Comparison of ENCODE assay signal across 2 cellular contexts in the genomic region with DNA sequence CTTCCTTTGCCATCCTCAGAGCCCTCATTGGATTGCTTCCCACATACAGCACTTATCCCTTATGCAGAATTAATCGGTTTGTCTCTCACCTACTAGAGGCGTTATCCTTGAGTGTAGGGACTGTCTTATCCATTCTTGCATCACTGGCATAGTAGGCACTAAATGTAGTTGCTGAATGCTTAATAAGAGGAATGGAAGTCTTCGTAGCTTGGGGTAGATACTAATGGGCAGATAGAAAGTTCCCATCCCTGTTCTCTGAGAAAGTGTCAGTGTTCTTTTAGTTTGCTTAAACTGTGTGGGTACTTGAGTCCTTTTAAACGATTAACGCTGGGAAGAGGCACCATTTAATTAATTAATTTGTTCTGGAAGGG.
TF ChIP-seq lines count a peak whose summit lies in the region.

No MANE protein-coding gene starts in this region.

TF ChIP-seq in SK-N-SH, 30 proteins besides CTCF, POLR2A, EP300 and RAD21 (continued from another document):
- TF ChIP-seq, protein P1, sequence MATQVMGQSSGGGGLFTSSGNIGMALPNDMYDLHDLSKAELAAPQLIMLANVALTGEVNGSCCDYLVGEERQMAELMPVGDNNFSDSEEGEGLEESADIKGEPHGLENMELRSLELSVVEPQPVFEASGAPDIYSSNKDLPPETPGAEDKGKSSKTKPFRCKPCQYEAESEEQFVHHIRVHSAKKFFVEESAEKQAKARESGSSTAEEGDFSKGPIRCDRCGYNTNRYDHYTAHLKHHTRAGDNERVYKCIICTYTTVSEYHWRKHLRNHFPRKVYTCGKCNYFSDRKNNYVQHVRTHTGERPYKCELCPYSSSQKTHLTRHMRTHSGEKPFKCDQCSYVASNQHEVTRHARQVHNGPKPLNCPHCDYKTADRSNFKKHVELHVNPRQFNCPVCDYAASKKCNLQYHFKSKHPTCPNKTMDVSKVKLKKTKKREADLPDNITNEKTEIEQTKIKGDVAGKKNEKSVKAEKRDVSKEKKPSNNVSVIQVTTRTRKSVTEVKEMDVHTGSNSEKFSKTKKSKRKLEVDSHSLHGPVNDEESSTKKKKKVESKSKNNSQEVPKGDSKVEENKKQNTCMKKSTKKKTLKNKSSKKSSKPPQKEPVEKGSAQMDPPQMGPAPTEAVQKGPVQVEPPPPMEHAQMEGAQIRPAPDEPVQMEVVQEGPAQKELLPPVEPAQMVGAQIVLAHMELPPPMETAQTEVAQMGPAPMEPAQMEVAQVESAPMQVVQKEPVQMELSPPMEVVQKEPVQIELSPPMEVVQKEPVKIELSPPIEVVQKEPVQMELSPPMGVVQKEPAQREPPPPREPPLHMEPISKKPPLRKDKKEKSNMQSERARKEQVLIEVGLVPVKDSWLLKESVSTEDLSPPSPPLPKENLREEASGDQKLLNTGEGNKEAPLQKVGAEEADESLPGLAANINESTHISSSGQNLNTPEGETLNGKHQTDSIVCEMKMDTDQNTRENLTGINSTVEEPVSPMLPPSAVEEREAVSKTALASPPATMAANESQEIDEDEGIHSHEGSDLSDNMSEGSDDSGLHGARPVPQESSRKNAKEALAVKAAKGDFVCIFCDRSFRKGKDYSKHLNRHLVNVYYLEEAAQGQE (IDR thresholded peaks at IDR 0.05; ENCODE audit: low read depth, low read length) = no peak
- TF ChIP-seq FOXJ3 (CRISPR knock-in tag; IDR thresholded peaks at IDR 0.05) (no peak), RCOR1 (IDR thresholded peaks at IDR 0.05; ENCODE audit: low read length) (no peak), CHD2 (IDR thresholded peaks at IDR 0.05; ENCODE audit: low read length, partially characterized antibody) (no peak), SIN3A (IDR thresholded peaks at IDR 0.05; ENCODE audit: borderline replicate concordance, low read depth, low read length) (no peak), MAX (IDR thresholded peaks at IDR 0.05; ENCODE audit: low read depth) (no peak), TAF1 (IDR thresholded peaks at IDR 0.05; ENCODE audit: borderline replicate concordance, low read depth, low read length) (no peak), GATA2 (CRISPR knock-in tag; IDR thresholded peaks at IDR 0.05) (no peak), RXRA (IDR thresholded peaks at IDR 0.05; ENCODE audit: borderline replicate concordance, low read depth) (no peak), YY1 (IDR thresholded peaks at IDR 0.05; ENCODE audit: low read depth) (no peak), EZH2phosphoT487 (IDR thresholded peaks at IDR 0.05; ENCODE audit: borderline replicate concordance, low read depth) (no peak), JUND (IDR thresholded peaks at IDR 0.05) (no peak), POLR2AphosphoS5 (IDR thresholded peaks at IDR 0.05; ENCODE audit: low read depth, low read length) (no peak), FOXM1 (IDR thresholded peaks at IDR 0.05; ENCODE audit: low read depth) (no peak), MXI1 (IDR thresholded peaks at IDR 0.05; ENCODE audit: low read depth, low read length) (no peak)
- TF ChIP-seq, protein P2, sequence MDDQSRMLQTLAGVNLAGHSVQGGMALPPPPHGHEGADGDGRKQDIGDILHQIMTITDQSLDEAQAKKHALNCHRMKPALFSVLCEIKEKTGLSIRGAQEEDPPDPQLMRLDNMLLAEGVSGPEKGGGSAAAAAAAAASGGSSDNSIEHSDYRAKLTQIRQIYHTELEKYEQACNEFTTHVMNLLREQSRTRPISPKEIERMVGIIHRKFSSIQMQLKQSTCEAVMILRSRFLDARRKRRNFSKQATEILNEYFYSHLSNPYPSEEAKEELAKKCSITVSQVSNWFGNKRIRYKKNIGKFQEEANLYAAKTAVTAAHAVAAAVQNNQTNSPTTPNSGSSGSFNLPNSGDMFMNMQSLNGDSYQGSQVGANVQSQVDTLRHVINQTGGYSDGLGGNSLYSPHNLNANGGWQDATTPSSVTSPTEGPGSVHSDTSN (IDR thresholded peaks at IDR 0.05) = no peak
- TF ChIP-seq, protein P3, sequence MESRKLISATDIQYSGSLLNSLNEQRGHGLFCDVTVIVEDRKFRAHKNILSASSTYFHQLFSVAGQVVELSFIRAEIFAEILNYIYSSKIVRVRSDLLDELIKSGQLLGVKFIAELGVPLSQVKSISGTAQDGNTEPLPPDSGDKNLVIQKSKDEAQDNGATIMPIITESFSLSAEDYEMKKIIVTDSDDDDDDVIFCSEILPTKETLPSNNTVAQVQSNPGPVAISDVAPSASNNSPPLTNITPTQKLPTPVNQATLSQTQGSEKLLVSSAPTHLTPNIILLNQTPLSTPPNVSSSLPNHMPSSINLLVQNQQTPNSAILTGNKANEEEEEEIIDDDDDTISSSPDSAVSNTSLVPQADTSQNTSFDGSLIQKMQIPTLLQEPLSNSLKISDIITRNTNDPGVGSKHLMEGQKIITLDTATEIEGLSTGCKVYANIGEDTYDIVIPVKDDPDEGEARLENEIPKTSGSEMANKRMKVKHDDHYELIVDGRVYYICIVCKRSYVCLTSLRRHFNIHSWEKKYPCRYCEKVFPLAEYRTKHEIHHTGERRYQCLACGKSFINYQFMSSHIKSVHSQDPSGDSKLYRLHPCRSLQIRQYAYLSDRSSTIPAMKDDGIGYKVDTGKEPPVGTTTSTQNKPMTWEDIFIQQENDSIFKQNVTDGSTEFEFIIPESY (IDR thresholded peaks at IDR 0.05; ENCODE audit: borderline replicate concordance, low read depth) = no peak

TF ChIP-seq in SK-N-SH treated with all-trans-retinoic acid at 6 μM for 48 hours, 23 proteins besides CTCF, POLR2A, EP300 and RAD21 (continued from another document):
- TF ChIP-seq TOX (CRISPR knock-in tag; IDR thresholded peaks at IDR 0.05; ENCODE audit: borderline replicate concordance) (no peak), ARNTL (CRISPR knock-in tag; IDR thresholded peaks at IDR 0.05; ENCODE audit: borderline replicate concordance, low read depth) (no peak), ZNF565 (CRISPR knock-in tag; conservative IDR thresholded peaks at IDR 0.05; ENCODE audit: low read depth) (no peak), GLIS3 (CRISPR knock-in tag; IDR thresholded peaks at IDR 0.05) (no peak)
